30 cellular contexts compared by ENCODE assay signal in the genomic region with DNA sequence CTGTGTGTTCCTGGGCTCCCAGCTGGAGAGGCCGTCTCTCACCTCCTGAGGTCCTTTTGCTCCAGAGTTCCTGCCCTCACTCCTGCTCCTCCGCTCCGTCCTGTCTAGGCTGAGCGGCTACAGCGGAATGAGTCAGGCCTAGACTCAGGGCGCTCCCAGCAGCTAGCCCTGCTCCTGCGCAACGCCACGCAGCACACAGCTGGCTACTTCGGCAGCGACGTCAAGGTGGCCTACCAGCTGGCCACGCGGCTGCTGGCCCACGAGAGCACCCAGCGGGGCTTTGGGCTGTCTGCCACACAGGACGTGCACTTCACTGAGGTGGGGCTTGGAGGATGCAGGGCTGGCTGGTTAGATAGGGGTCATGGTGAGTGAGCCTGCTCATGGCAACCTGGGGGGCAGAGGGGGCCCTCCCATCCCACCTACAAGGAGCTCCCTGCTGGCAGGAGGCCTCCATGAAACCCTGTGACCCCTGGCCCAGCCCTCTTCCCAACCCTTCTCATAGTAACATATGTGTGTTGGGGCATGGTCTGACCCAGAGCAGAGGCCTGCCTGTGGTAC. TPM values are rescaled to one million over a fixed set of nuclear protein-coding genes. Genes with fewer than 3 reads are reported as not detected.
DNase-seq lines count a peak whose midpoint lies in the region; ATAC-seq, FAIRE-seq and TF ChIP-seq lines count a peak whose summit lies in the region.
"Had no signal": no experiment of that assay in that cellular context is flagged by ENCODE, and none has a peak within 500 bp of the region (broad histone marks: within the 10 kb centered on the region; RNA-seq: fewer than 3 reads in every experiment).

No MANE protein-coding gene starts in this region.

- no peak overlapping the region for H3K56ac ChIP-seq in H1 (replicated peaks; ENCODE audit: insufficient read length, low read depth, low read length)

- no peaks in the 10 kb centered on the region for H3K36me3 Mint-ChIP-seq in activated CD4-positive, alpha-beta T cell treated with anti-CD3 and anti-CD28 coated beads, Interleukin-2, amount 10 ng/mL, durations not matched to agents 7 days and 5 days (ENCODE audit: low read depth)
- peaks cover 2% of the 10 kb centered on the region for H3K36me3 Mint-ChIP-seq in T-cell
- H3K36me3 Mint-ChIP-seq: natural killer cell had no signal

- H3K9me3 ChIP-seq in H1 (ENCODE audit: insufficient read depth in 2 of 2, low read depth in 1 of 2, low read length in 1 of 2) (no peaks in the 10 kb centered on the region), neuronal stem cell (replicated peaks in 1 of 2; ENCODE audit: control insufficient read depth in 2 of 2, insufficient read depth in 1 of 2, low read depth in 1 of 2, low read length in 2 of 2) (no peaks in the 10 kb centered on the region)
- H3K9me3 ChIP-seq: left lung, Peyer's patch, tibial artery had no signal

- H2BK15ac ChIP-seq in H1 (ENCODE audit: low read length) (no peak overlapping the region), neuronal stem cell (ENCODE audit: low read length) (no peak overlapping the region)

- no peak overlapping the region for H3K4me3 Mint-ChIP-seq in activated CD4-positive, alpha-beta T cell treated with anti-CD3 and anti-CD28 coated beads, Interleukin-2, amount 10 ng/mL, durations not matched to agents 7 days and 5 days
- no peak overlapping the region for H3K4me3 Mint-ChIP-seq in T-cell
- H3K4me3 Mint-ChIP-seq: activated CD4-positive, alpha-beta T cell treated with anti-CD3 and anti-CD28 coated beads for 36 hours; activated T-cell treated with anti-CD3 and anti-CD28 coated beads, Interleukin-2, amount 50 U/mL, for 4 hours; natural killer cell; T-helper 1 cell treated with Interleukin-12 subunit alpha and Interleukin-12 subunit beta and Interleukin-4 antibody, amounts not matched to agents 30 μg/mL and 1 μg/mL, for 36 hours had no signal

- H2AK5ac ChIP-seq in H1 (ENCODE audit: low read depth, low read length) (no peak overlapping the region), neuronal stem cell (ENCODE audit: low read depth, low read length) (no peak overlapping the region)

- 0 out of 2 replicates have a peak overlapping the region, but pooled peaks have one; percentile 18 for H4K8ac ChIP-seq in H1 (ENCODE audit: extremely low read depth, insufficient read depth, low read length)
- no peak overlapping the region for H4K8ac ChIP-seq in neuronal stem cell (ENCODE audit: low read depth, low read length)

- H3K79me2 ChIP-seq in H1 (ENCODE audit: control insufficient read depth in 1 of 2, insufficient read depth in 2 of 2, low read length in 2 of 2): no peaks in the 10 kb centered on the region
- H3K79me2 ChIP-seq: parathyroid adenoma had no signal

- no peak overlapping the region for H4K5ac ChIP-seq in H1 (ENCODE audit: insufficient read length, low read depth, low read length)

- H4K91ac ChIP-seq in H1 (replicated peaks; ENCODE audit: insufficient read length, low read length): no peak overlapping the region
- H4K91ac ChIP-seq in neuronal stem cell (ENCODE audit: low read depth, low read length, poor library complexity): no peak overlapping the region

- H3K9ac ChIP-seq in H1 (replicated peaks in 1 of 4; ENCODE audit: extremely low read depth in 1 of 4, low read depth in 3 of 4, low read length in 3 of 4) (no peak overlapping the region), neuronal stem cell (ENCODE audit: low read depth, low read length, poor library complexity) (peak overlapping the region; percentile 64)
- H3K9ac ChIP-seq: parathyroid adenoma had no signal

- H3K9me3 Mint-ChIP-seq in activated CD4-positive, alpha-beta T cell treated with anti-CD3 and anti-CD28 coated beads, Interleukin-2, amount 10 ng/mL, durations not matched to agents 7 days and 5 days: no peaks in the 10 kb centered on the region
- H3K9me3 Mint-ChIP-seq in T-cell: no peaks in the 10 kb centered on the region
- H3K9me3 Mint-ChIP-seq: activated T-cell treated with anti-CD3 and anti-CD28 coated beads, Interleukin-2, amount 50 U/mL, for 4 hours; natural killer cell; T-helper 1 cell treated with Interleukin-12 subunit alpha and Interleukin-12 subunit beta and Interleukin-4 antibody, amounts not matched to agents 30 μg/mL and 1 μg/mL, for 36 hours had no signal

- H2BK12ac ChIP-seq in H1 (ENCODE audit: low read depth, low read length) (no peak overlapping the region), neuronal stem cell (ENCODE audit: low read length) (no peak overlapping the region)

- H3K27ac ChIP-seq in H1 (ENCODE audit: low read depth, low read length) (no peak overlapping the region), neuronal stem cell (replicated peaks; ENCODE audit: low read length) (no peak overlapping the region)
- H3K27ac ChIP-seq: cardiac muscle cell, foreskin keratinocyte, left lung, parathyroid adenoma, Peyer's patch, tibial artery had no signal

- TF ChIP-seq RAD21 in H1 (IDR thresholded peaks at IDR 0.05 in 1 of 2, conservative IDR thresholded peaks at IDR 0.05 in 1 of 2; ENCODE audit: low read depth in 2 of 2, low read length in 2 of 2): no peak

- no peaks in the 10 kb centered on the region for H3K79me1 ChIP-seq in H1 (ENCODE audit: low read depth, low read length)
- peaks cover 11% of the 10 kb centered on the region for H3K79me1 ChIP-seq in neuronal stem cell (ENCODE audit: low read depth, low read length)

- DNase-seq in Right ventricle myocardium inferior (ENCODE audit: missing footprints) (peak; percentile 46), left cardiac atrium (no peak), H1 (ENCODE audit: low read depth in 1 of 2, low spot score in 2 of 2) (no peak), neuronal stem cell (ENCODE audit: low spot score) (no peak), GM20000 (ENCODE audit: low spot score) (no peak), T-cell (no peak)
- no peak for DNase-seq in activated T-cell treated with anti-CD3 and anti-CD28 coated beads, Interleukin-2, amount 50 U/mL, for 48 hours
- no peak for DNase-seq in activated CD4-positive, alpha-beta T cell treated with anti-CD3 and anti-CD28 coated beads, Interleukin-2, amount 10 ng/mL, durations not matched to agents 7 days and 5 days
- DNase-seq: activated CD4-positive, alpha-beta T cell treated with anti-CD3 and anti-CD28 coated beads for 36 hours; activated naive CD4-positive, alpha-beta T cell treated with Interleukin-2 at 50 U/mL for 16 hours; activated T-cell treated with anti-CD3 and anti-CD28 coated beads, Interleukin-2, amount 50 U/mL, for 4 hours; amniotic stem cell; DMS53; foreskin keratinocyte; GF-D8; natural killer cell; NCI-H524 treated with DMSO at 0.1 percent for 48 hours; NK-92 treated with Interleukin-12 subunit alpha and Interleukin-12 subunit beta, amount 100 ng/mL, for 24 hours; Peyer's patch; stimulated activated naive CD8-positive, alpha-beta T cell treated with anti-CD3 and anti-CD28 coated beads, Interleukin-15, Interleukin-2, amounts not matched to agents 100 U/mL and 50 U/mL, for 24 hours; tibial artery had no signal

- H3K4me1 ChIP-seq in H1 (replicated peaks in 1 of 4; ENCODE audit: control insufficient read depth in 3 of 4, insufficient read depth in 4 of 4, low read length in 3 of 4): peaks cover 0 to 3% (median under 1%) of the 10 kb centered on the region in 4 experiments; a peak in 1 of 7 replicates
- H3K4me1 ChIP-seq in neuronal stem cell (ENCODE audit: control insufficient read depth in 2 of 2, insufficient read depth in 1 of 2, low read depth in 1 of 2, low read length in 2 of 2): no peaks in the 10 kb centered on the region
- H3K4me1 ChIP-seq: foreskin keratinocyte, parathyroid adenoma had no signal

- H2BK5ac ChIP-seq in H1 (ENCODE audit: low read depth, low read length) (no peak overlapping the region), neuronal stem cell (ENCODE audit: low read length) (no peak overlapping the region)

- WGBS in H1 (ENCODE audit: extremely low coverage in 1 of 2, insufficient coverage in 1 of 2, insufficient read length in 1 of 2, insufficient replicate concordance in 2 of 2, low coverage in 1 of 2, low lambda C conversion rate in 2 of 2, missing lambda C conversion rate in 1 of 2), 2 experiments: 98% methylated on average over 17 of the region's 17 CpGs; no CpG with 5 or more reads in 1 of the 2 experiments
- no CpG with 5 or more reads among the region's 17 CpGs for WGBS in neuronal stem cell (ENCODE audit: extremely low coverage in 2 of 2, insufficient read length in 2 of 2, insufficient replicate concordance in 1 of 2), 2 donors

- H2BK120ac ChIP-seq in H1 (replicated peaks; ENCODE audit: low read depth, low read length) (no peak overlapping the region), neuronal stem cell (ENCODE audit: low read depth, low read length) (no peak overlapping the region)

- no peaks in the 10 kb centered on the region for H3K23me2 ChIP-seq in H1 (ENCODE audit: low read depth, low read length)

- H3K27ac Mint-ChIP-seq in activated CD4-positive, alpha-beta T cell treated with anti-CD3 and anti-CD28 coated beads, Interleukin-2, amount 10 ng/mL, durations not matched to agents 7 days and 5 days: no peak overlapping the region
- H3K27ac Mint-ChIP-seq in T-cell: no peak overlapping the region
- H3K27ac Mint-ChIP-seq: activated CD4-positive, alpha-beta T cell treated with anti-CD3 and anti-CD28 coated beads for 36 hours; natural killer cell; T-helper 1 cell treated with Interleukin-12 subunit alpha and Interleukin-12 subunit beta and Interleukin-4 antibody, amounts not matched to agents 30 μg/mL and 1 μg/mL, for 36 hours had no signal

- no peak for FAIRE-seq in H1 (lab: Jason Lieb, UNC)
- FAIRE-seq: H54 had no signal

- H3K4me3 ChIP-seq in H1 (ENCODE audit: extremely low read depth in 1 of 4, insufficient read depth in 2 of 4, low read depth in 3 of 4, low read length in 4 of 4): no peak overlapping the region
- no peak overlapping the region for H3K4me3 ChIP-seq in neuronal stem cell (ENCODE audit: low read length in 2 of 2)
- H3K4me3 ChIP-seq: cardiac muscle cell, left lung, Peyer's patch, tibial artery had no signal

- TF ChIP-seq CTCF in H1 (IDR thresholded peaks at IDR 0.05; ENCODE audit: control extremely low read depth in 1 of 3, insufficient read depth in 1 of 3, low read depth in 1 of 3, low read length in 3 of 3) (no peak), GM20000 (IDR thresholded peaks at IDR 0.05; ENCODE audit: extremely low read depth, missing control alignments) (no peak)

- H3K4me2 ChIP-seq in H1 (ENCODE audit: insufficient read depth in 1 of 2, low read depth in 2 of 2, low read length in 2 of 2): no peak overlapping the region
- no peak overlapping the region for H3K4me2 ChIP-seq in neuronal stem cell (ENCODE audit: insufficient read depth, low read length, poor library complexity, severe bottlenecking)

- no peak for TF ChIP-seq POLR2A in H1 (IDR thresholded peaks at IDR 0.05; ENCODE audit: control extremely low read depth in 1 of 2, low read depth in 2 of 2, low read length in 2 of 2)

- ATAC-seq in Right ventricle myocardium inferior (no peak), left cardiac atrium (no peak), T-cell (replicated peaks in 1 of 4) (no peak)
- ATAC-seq: activated CD4-positive, alpha-beta T cell treated with anti-CD3 and anti-CD28 coated beads for 36 hours; activated T-cell treated with anti-CD3 and anti-CD28 coated beads, Interleukin-2, amount 50 U/mL, for 4 hours; foreskin keratinocyte; left lung; natural killer cell; right cardiac atrium; stimulated activated naive CD8-positive, alpha-beta T cell treated with anti-CD3 and anti-CD28 coated beads, Interleukin-15, Interleukin-2, amounts not matched to agents 100 U/mL and 50 U/mL, for 24 hours had no signal

- H3K4ac ChIP-seq in H1 (replicated peaks; ENCODE audit: insufficient read length, low read depth, low read length) (no peak overlapping the region), neuronal stem cell (ENCODE audit: low read length) (no peak overlapping the region)

- intact Hi-C loops in Right ventricle myocardium inferior (cut with DNase I): no loop called here
- intact Hi-C loops in left cardiac atrium (cut with DNase I): loop anchor here in 1 of 2 donors (10.0 kb wide), 1 partner anchor 267 kb away; a partner anchor contains a TSS

- peaks cover 15 to 34% (median 23%) of the 10 kb centered on the region in 4 experiments; a peak in 6 of 8 replicates for H3K36me3 ChIP-seq in H1 (ENCODE audit: control insufficient read depth in 2 of 4, insufficient read depth in 4 of 4, low read length in 3 of 4)
- H3K36me3 ChIP-seq in neuronal stem cell (replicated peaks in 1 of 2; ENCODE audit: control insufficient read depth in 2 of 2, insufficient read depth in 2 of 2, low read length in 2 of 2): peaks cover 83 to 97% of the 10 kb centered on the region in 2 donors
- H3K36me3 ChIP-seq: cardiac muscle cell, left lung, Peyer's patch had no signal

- POLR2A ChIA-PET in H1 (lab: Charles Lee; ENCODE audit: partially characterized antibody): interaction anchor here (1.4 kb wide), 1 partner anchor 9 kb away, joined by 3 read pairs; no protein-coding TSS in a partner anchor
- POLR2A ChIA-PET in activated CD4-positive, alpha-beta T cell treated with anti-CD3 and anti-CD28 coated beads, Interleukin-2, amount 10 ng/mL, durations not matched to agents 7 days and 5 days (lab: Charles Lee): no interaction called here
- POLR2A ChIA-PET in T-cell (lab: Charles Lee): no interaction called here

- peaks cover 0 to 12% of the 10 kb centered on the region in 2 experiments for H4K20me1 ChIP-seq in H1 (replicated peaks in 1 of 2; ENCODE audit: control insufficient read depth in 1 of 2, insufficient read depth in 2 of 2, low read length in 2 of 2)

- H3K27me3 Mint-ChIP-seq in activated CD4-positive, alpha-beta T cell treated with anti-CD3 and anti-CD28 coated beads, Interleukin-2, amount 10 ng/mL, durations not matched to agents 7 days and 5 days: no peaks in the 10 kb centered on the region
- no peaks in the 10 kb centered on the region for H3K27me3 Mint-ChIP-seq in T-cell
- H3K27me3 Mint-ChIP-seq: activated CD4-positive, alpha-beta T cell treated with anti-CD3 and anti-CD28 coated beads for 36 hours had no signal

- peaks cover 3% of the 10 kb centered on the region for H3K4me1 Mint-ChIP-seq in activated CD4-positive, alpha-beta T cell treated with anti-CD3 and anti-CD28 coated beads, Interleukin-2, amount 10 ng/mL, durations not matched to agents 7 days and 5 days
- peaks cover 2 to 6% (median 3%) of the 10 kb centered on the region in 3 donors for H3K4me1 Mint-ChIP-seq in T-cell
- H3K4me1 Mint-ChIP-seq: activated CD4-positive, alpha-beta T cell treated with anti-CD3 and anti-CD28 coated beads for 36 hours had no signal

- no peaks in the 10 kb centered on the region for H3K27me3 ChIP-seq in H1 (replicated peaks in 1 of 4; ENCODE audit: control insufficient read depth in 3 of 4, extremely low read depth in 1 of 4, insufficient read depth in 3 of 4, low read length in 3 of 4)
- no peaks in the 10 kb centered on the region for H3K27me3 ChIP-seq in neuronal stem cell (ENCODE audit: control insufficient read depth in 3 of 3, insufficient read depth in 3 of 3, low read depth in 1 of 3, low read length in 3 of 3)
- H3K27me3 ChIP-seq: cardiac muscle cell, foreskin keratinocyte, left lung, Peyer's patch, tibial artery had no signal

- no peak overlapping the region for H2BK20ac ChIP-seq in H1 (ENCODE audit: low read length)

- H3K23ac ChIP-seq in H1 (ENCODE audit: insufficient read length): no peak overlapping the region
- H3K23ac ChIP-seq in neuronal stem cell (ENCODE audit: low read depth, low read length, poor library complexity): peak overlapping the region; percentile 68

- CTCF ChIA-PET in H1 (lab: Charles Lee; ENCODE audit: partially characterized antibody): interaction anchor here (0.8 to 5.2 kb wide), 10 partner anchors 9 to 130 kb away, joined by 3 to 46 read pairs (median 4); a partner anchor contains a TSS
- CTCF ChIA-PET in activated CD4-positive, alpha-beta T cell treated with anti-CD3 and anti-CD28 coated beads, Interleukin-2, amount 10 ng/mL, durations not matched to agents 7 days and 5 days (lab: Charles Lee): interaction anchor here (0.9 to 1.0 kb wide), 2 partner anchors 10 to 265 kb away, joined by 5 read pairs; no protein-coding TSS in a partner anchor
- CTCF ChIA-PET in T-cell (lab: Charles Lee): interaction anchor here in 1 of 2 donors (0.6 to 1.0 kb wide), 2 partner anchors 40 to 130 kb away, joined by 3 to 10 read pairs; a partner anchor contains a TSS

- no peak overlapping the region for H3K14ac ChIP-seq in H1 (ENCODE audit: insufficient read length)
- no peak overlapping the region for H3K14ac ChIP-seq in neuronal stem cell (ENCODE audit: low read length)

- H3K18ac ChIP-seq in H1 (ENCODE audit: extremely low read depth, low read length) (no peak overlapping the region), neuronal stem cell (ENCODE audit: low read length) (no peak overlapping the region)

- no peak for TF ChIP-seq EP300 in H1 (IDR thresholded peaks at IDR 0.05; ENCODE audit: borderline replicate concordance in 1 of 2, low read depth in 2 of 2, low read length in 2 of 2)

- H2AFZ ChIP-seq in H1 (ENCODE audit: low read length) (no peak overlapping the region), neuronal stem cell (ENCODE audit: low read length) (no peak overlapping the region)
- H2AFZ ChIP-seq: parathyroid adenoma had no signal

RNA-seq across cellular contexts. Expression of a gene that starts 15.1 kb away (rescaled TPM):
- total RNA-seq in Right ventricle myocardium inferior: 1.2 TPM
- total RNA-seq in left cardiac atrium: 1 to 10 TPM; 2.3 to 2.5 TPM
- total RNA-seq in H1 (2021; fragmentation: NEBNext Ultra II Directional; extraction: Animal tissue kit (Norgen Biotek cat#: 25700)): 67.3 and 69.6 TPM in 2 replicates
- 56.1 and 83.3 TPM in 2 replicates for polyA plus RNA-seq in H1 (2011; rRNA removed)
- 61.4 TPM for polyA plus RNA-seq in H1 (2011; cell fraction: cytosol; rRNA removed)
- polyA plus RNA-seq in H1 (2011; cell fraction: nucleus; rRNA removed): 94.4 TPM
- polyA plus RNA-seq in H1 (2012, experiment 1 of 2): 49.1 to 60.0 TPM (median 56.5 TPM) in 4 replicates
- 58.9 TPM for polyA plus RNA-seq in H1 (2012, experiment 2 of 2)
- 54.5 TPM for polyA plus RNA-seq in H1 (2013, experiment 1 of 2)
- 53.3 TPM for polyA plus RNA-seq in H1 (2013, experiment 2 of 2)
- 16.6 and 25.5 TPM in 2 replicates for polyA minus RNA-seq in H1 (2011; rRNA and poly(A)+ RNA removed)
- polyA minus RNA-seq in H1 (2011; cell fraction: cytosol; rRNA and poly(A)+ RNA removed): 24.0 TPM
- 21.1 TPM for polyA minus RNA-seq in H1 (2011; cell fraction: nucleus; rRNA and poly(A)+ RNA removed)
- polyA plus RNA-seq in neuronal stem cell (2013, experiment 1 of 2): 118 TPM
- polyA plus RNA-seq in neuronal stem cell (2013, experiment 2 of 2): 115 TPM
- total RNA-seq in activated CD4-positive, alpha-beta T cell treated with anti-CD3 and anti-CD28 coated beads, Interleukin-2, amount 10 ng/mL, durations not matched to agents 7 days and 5 days: 10 to 100 TPM; 32.7 to 34.5 TPM
- 1 to 10 TPM in 2 of 5 donors, under 1 TPM in 3; 0.35 to 1.6 (median 0.72) TPM for total RNA-seq in T-cell

RNA-seq across cellular contexts. Expression of a gene that starts 18.5 kb away (rescaled TPM):
- total RNA-seq in Right ventricle myocardium inferior: 6.5 TPM
- 10 to 100 TPM; 15.6 to 21.1 TPM for total RNA-seq in left cardiac atrium
- 27.7 and 28.0 TPM in 2 replicates for total RNA-seq in H1 (2021; fragmentation: NEBNext Ultra II Directional; extraction: Animal tissue kit (Norgen Biotek cat#: 25700))
- polyA plus RNA-seq in H1 (2011; rRNA removed): 12.0 and 25.9 TPM in 2 replicates
- polyA plus RNA-seq in H1 (2011; cell fraction: cytosol; rRNA removed): 12.4 TPM
- polyA plus RNA-seq in H1 (2011; cell fraction: nucleus; rRNA removed): 59.6 TPM
- 15.3 to 24.5 TPM (median 21.9 TPM) in 4 replicates for polyA plus RNA-seq in H1 (2012, experiment 1 of 2)
- polyA plus RNA-seq in H1 (2012, experiment 2 of 2): 16.0 TPM
- polyA plus RNA-seq in H1 (2013, experiment 1 of 2): 19.9 TPM
- polyA plus RNA-seq in H1 (2013, experiment 2 of 2): 16.0 TPM
- polyA minus RNA-seq in H1 (2011; rRNA and poly(A)+ RNA removed): 37.3 and 50.6 TPM in 2 replicates
- 28.1 TPM for polyA minus RNA-seq in H1 (2011; cell fraction: cytosol; rRNA and poly(A)+ RNA removed)
- polyA minus RNA-seq in H1 (2011; cell fraction: nucleus; rRNA and poly(A)+ RNA removed): 39.4 TPM
- 40.0 TPM for polyA plus RNA-seq in neuronal stem cell (2013, experiment 1 of 2)
- 41.0 TPM for polyA plus RNA-seq in neuronal stem cell (2013, experiment 2 of 2)
- 1 to 10 TPM; 5.2 to 5.3 TPM for total RNA-seq in activated CD4-positive, alpha-beta T cell treated with anti-CD3 and anti-CD28 coated beads, Interleukin-2, amount 10 ng/mL, durations not matched to agents 7 days and 5 days
- 1 to 10 TPM; 4.1 to 5.3 (median 4.7) TPM for total RNA-seq in T-cell

RNA-seq across cellular contexts. Expression of a gene that starts 39.0 kb away (rescaled TPM):
- total RNA-seq in Right ventricle myocardium inferior: not detected
- 100 to 1,000 TPM; 220 to 239 TPM for total RNA-seq in left cardiac atrium
- 0.30 TPM in 1 of 2 replicates, not detected in the other for total RNA-seq in H1 (2021; fragmentation: NEBNext Ultra II Directional; extraction: Animal tissue kit (Norgen Biotek cat#: 25700))
- polyA plus RNA-seq in H1 (2011; rRNA removed): 0.24 and 0.58 TPM in 2 replicates
- 0.17 TPM for polyA plus RNA-seq in H1 (2011; cell fraction: cytosol; rRNA removed)
- polyA plus RNA-seq in H1 (2011; cell fraction: nucleus; rRNA removed): 0.66 TPM
- polyA plus RNA-seq in H1 (2012, experiment 1 of 2): 0.20 to 0.83 TPM (median 0.55 TPM) in 3 of 4 replicates, not detected in the other
- not detected for polyA plus RNA-seq in H1 (2012, experiment 2 of 2)
- 0.24 TPM for polyA plus RNA-seq in H1 (2013, experiment 1 of 2)
- polyA plus RNA-seq in H1 (2013, experiment 2 of 2): 0.09 TPM
- 0.37 TPM in 1 of 2 replicates, not detected in the other for polyA minus RNA-seq in H1 (2011; rRNA and poly(A)+ RNA removed)
- polyA minus RNA-seq in H1 (2011; cell fraction: cytosol; rRNA and poly(A)+ RNA removed): 0.81 TPM
- polyA minus RNA-seq in H1 (2011; cell fraction: nucleus; rRNA and poly(A)+ RNA removed): not detected
- polyA plus RNA-seq in neuronal stem cell (2013, experiment 1 of 2): 0.13 TPM
- polyA plus RNA-seq in neuronal stem cell (2013, experiment 2 of 2): 0.29 TPM
- total RNA-seq in activated CD4-positive, alpha-beta T cell treated with anti-CD3 and anti-CD28 coated beads, Interleukin-2, amount 10 ng/mL, durations not matched to agents 7 days and 5 days: not detected
- not detected for total RNA-seq in T-cell
- total RNA-seq: A172; activated CD4-positive, alpha-beta T cell treated with anti-CD3 and anti-CD28 coated beads for 36 hours; activated CD8-positive, alpha-beta memory T cell treated with anti-CD3 and anti-CD28 coated beads for 36 hours; activated T-cell treated with anti-CD3 and anti-CD28 coated beads, Interleukin-2, amount 50 U/mL, for 4 hours; cardiac muscle cell; epithelial cell of proximal tubule; natural killer cell; Peyer's patch had no signal
- polyA plus RNA-seq: cardiac muscle cell had no signal

RNA-seq across cellular contexts. Expression of a gene that starts 54.1 kb away (rescaled TPM):
- total RNA-seq in Right ventricle myocardium inferior (97.6 TPM), left cardiac atrium (100 to 1,000 TPM; 109 to 141 TPM), T-cell (100 to 1,000 TPM; 106 to 192 (median 173) TPM)
- total RNA-seq in H1 (2021; fragmentation: NEBNext Ultra II Directional; extraction: Animal tissue kit (Norgen Biotek cat#: 25700)): 136 and 146 TPM in 2 replicates
- polyA plus RNA-seq in H1 (2011; rRNA removed): 83.1 and 97.1 TPM in 2 replicates
- polyA plus RNA-seq in H1 (2011; cell fraction: cytosol; rRNA removed): 145 TPM
- polyA plus RNA-seq in H1 (2011; cell fraction: nucleus; rRNA removed): 134 TPM
- polyA plus RNA-seq in H1 (2012, experiment 1 of 2): 150 to 162 TPM (median 155 TPM) in 4 replicates
- polyA plus RNA-seq in H1 (2012, experiment 2 of 2): 71.7 TPM
- 89.1 TPM for polyA plus RNA-seq in H1 (2013, experiment 1 of 2)
- 87.4 TPM for polyA plus RNA-seq in H1 (2013, experiment 2 of 2)
- polyA minus RNA-seq in H1 (2011; rRNA and poly(A)+ RNA removed): 87.1 and 97.9 TPM in 2 replicates
- 50.2 TPM for polyA minus RNA-seq in H1 (2011; cell fraction: cytosol; rRNA and poly(A)+ RNA removed)
- polyA minus RNA-seq in H1 (2011; cell fraction: nucleus; rRNA and poly(A)+ RNA removed): 67.5 TPM
- polyA plus RNA-seq in neuronal stem cell (2013, experiment 1 of 2): 110 TPM
- polyA plus RNA-seq in neuronal stem cell (2013, experiment 2 of 2): 109 TPM
- 100 to 1,000 TPM; 138 to 140 TPM for total RNA-seq in activated CD4-positive, alpha-beta T cell treated with anti-CD3 and anti-CD28 coated beads, Interleukin-2, amount 10 ng/mL, durations not matched to agents 7 days and 5 days

Comparison
In these comparisons a context has a peak if more than half of its experiments do, and no peak if none do; other contexts are left out.
1. RNA of a gene that starts 39.0 kb away (total RNA-seq): 220 to 239 TPM in left cardiac atrium; 0.30 TPM in H1, not detected in Right ventricle myocardium inferior (single experiment), not detected in activated CD4-positive, alpha-beta T cell treated with anti-CD3 and anti-CD28 coated beads, Interleukin-2, amount 10 ng/mL, durations not matched to agents 7 days and 5 days and not detected in T-cell; every median in the first group is over 100 times any median in the second.
2. RNA of a gene that starts 15.1 kb away (total RNA-seq): 67.3 to 69.6 TPM in H1 and 32.7 to 34.5 TPM in activated CD4-positive, alpha-beta T cell treated with anti-CD3 and anti-CD28 coated beads, Interleukin-2, amount 10 ng/mL, durations not matched to agents 7 days and 5 days; 2.3 to 2.5 TPM in left cardiac atrium, 1.2 TPM in Right ventricle myocardium inferior (single experiment) and 0.35 to 1.6 TPM in T-cell; every median in the first group is over 4 times any median in the second.